ENCODE assay signal across 10 cellular contexts in genomic region chr7:2838873-2839578, GRCh38. TPM values are rescaled to one million over a fixed set of nuclear protein-coding genes. Genes with fewer than 3 reads are reported as not detected.
DNase-seq lines count a peak whose midpoint lies in the region; ATAC-seq and TF ChIP-seq lines count a peak whose summit lies in the region.
"Had no signal": no experiment of that assay in that cellular context is flagged by ENCODE, and none has a peak within 500 bp of the region (broad histone marks: within the 10 kb centered on the region; RNA-seq: fewer than 3 reads in every experiment).

No MANE protein-coding gene starts in this region.

- H3K9me3 ChIP-seq in DND-41 (ENCODE audit: insufficient read depth, low read length, severe bottlenecking) (no peaks in the 10 kb centered on the region), suprapubic skin (no peaks in the 10 kb centered on the region)

- peaks cover 1% of the 10 kb centered on the region; the same call in 1 of the 2 replicates for H4K20me1 ChIP-seq in DND-41 (ENCODE audit: insufficient read depth, low read length)

- no peak overlapping the region for H3K4me2 ChIP-seq in DND-41 (ENCODE audit: insufficient read depth, low read length)

- H3K27ac ChIP-seq in DND-41 (ENCODE audit: low read length) (0 out of 2 replicates have a peak overlapping the region, but pooled peaks have one; percentile 6), suprapubic skin (no peak overlapping the region)

- peak overlapping the region in 4 of 5 experiments; percentile 20 to 50 (median 48) for H3K4me3 Mint-ChIP-seq in brain
- H3K4me3 Mint-ChIP-seq: activated naive CD8-positive, alpha-beta T cell had no signal

- no peak for TF ChIP-seq POLR2A in suprapubic skin (IDR thresholded peaks at IDR 0.05)

- ATAC-seq in DND-41 (ENCODE audit: insufficient read depth, low read depth) (peak; percentile 65), GM19395 (IDR thresholded peaks at IDR 0.05; ENCODE audit: unreplicated experiment) (peak; percentile 73), HG03103 (IDR thresholded peaks at IDR 0.05; ENCODE audit: low read depth, unreplicated experiment) (peak; percentile 62), HG02970 (IDR thresholded peaks at IDR 0.05; ENCODE audit: low FRiP score, unreplicated experiment) (no peak), HG03354 (IDR thresholded peaks at IDR 0.05; ENCODE audit: poor library complexity, severe bottlenecking, unreplicated experiment) (no peak)

- 82% methylated on average over 13 of the region's 13 CpGs for WGBS in suprapubic skin

- no peak overlapping the region for H3K9ac ChIP-seq in DND-41 (ENCODE audit: low read depth, low read length)

- no peak for TF ChIP-seq EP300 in suprapubic skin (IDR thresholded peaks at IDR 0.05)

- H2AFZ ChIP-seq in DND-41 (ENCODE audit: low read depth, low read length): no peak overlapping the region

- peaks cover 0 to 23% (median 11%) of the 10 kb centered on the region in 5 experiments for H3K9me3 Mint-ChIP-seq in brain

- H3K27me3 ChIP-seq in DND-41 (ENCODE audit: insufficient read depth, low read length, poor library complexity) (no peaks in the 10 kb centered on the region), suprapubic skin (no peaks in the 10 kb centered on the region)

- no peaks in the 10 kb centered on the region for H3K27me3 Mint-ChIP-seq in brain
- H3K27me3 Mint-ChIP-seq: activated naive CD8-positive, alpha-beta T cell had no signal

- peaks cover 69% of the 10 kb centered on the region for H3K79me2 ChIP-seq in DND-41 (ENCODE audit: insufficient read depth, low read length)

- H3K27ac Mint-ChIP-seq in brain: peak overlapping the region in 3 of 5 experiments; percentile 32 to 44 (median 34)
- H3K27ac Mint-ChIP-seq: activated naive CD8-positive, alpha-beta T cell had no signal

- DNase-seq in DND-41 (peak; percentile 27), suprapubic skin (ENCODE audit: low spot score in 2 of 2) (no peak)
- no peak for DNase-seq in central memory CD4-positive, alpha-beta T cell
- DNase-seq: kidney glomerular epithelial cell had no signal

- H3K36me3 ChIP-seq in DND-41 (ENCODE audit: insufficient read depth, low read length) (peaks cover 33% of the 10 kb centered on the region), suprapubic skin (no peaks in the 10 kb centered on the region)

- no peak for TF ChIP-seq CTCF in DND-41 (IDR thresholded peaks at IDR 0.05; ENCODE audit: borderline replicate concordance, extremely low read depth, low read length, poor library complexity, severe bottlenecking)
- TF ChIP-seq CTCF in brain (conservative IDR thresholded peaks at IDR 0.05): no peak
- no peak for TF ChIP-seq CTCF in suprapubic skin (IDR thresholded peaks at IDR 0.05)

- H3K4me3 ChIP-seq in DND-41 (ENCODE audit: low read depth in 1 of 2, low read length in 2 of 2) (no peak overlapping the region), suprapubic skin (no peak overlapping the region)

- H3K4me1 Mint-ChIP-seq in brain: peaks cover 60% of the 10 kb centered on the region

- H3K4me1 ChIP-seq in DND-41 (ENCODE audit: insufficient read depth, low read length) (peaks cover 43% of the 10 kb centered on the region), suprapubic skin (peaks cover 31% of the 10 kb centered on the region)

- H3K36me3 Mint-ChIP-seq in brain: peaks cover 88% of the 10 kb centered on the region

RNA-seq across cellular contexts. Expression of gene GNA12, which starts 5.1 kb away (rescaled TPM):
- polyA plus RNA-seq in brain (ENCODE audit: insufficient read depth, low read depth, low replicate concordance): 68.0 TPM
- 10 to 100 TPM in 3 of 4 donors, 1 to 10 TPM in 1; 9.7 to 15.0 (median 13.3) TPM for total RNA-seq in suprapubic skin

Comparison
In these comparisons a context has a peak if more than half of its experiments do, and no peak if none do; other contexts are left out.
1. ATAC-seq: peak in DND-41 (single experiment), GM19395 (single experiment) and HG03103 (single experiment); none in HG02970 (single experiment) and HG03354 (single experiment).